Comparison of ENCODE assay signal across 1 cellular context in the genomic region with DNA sequence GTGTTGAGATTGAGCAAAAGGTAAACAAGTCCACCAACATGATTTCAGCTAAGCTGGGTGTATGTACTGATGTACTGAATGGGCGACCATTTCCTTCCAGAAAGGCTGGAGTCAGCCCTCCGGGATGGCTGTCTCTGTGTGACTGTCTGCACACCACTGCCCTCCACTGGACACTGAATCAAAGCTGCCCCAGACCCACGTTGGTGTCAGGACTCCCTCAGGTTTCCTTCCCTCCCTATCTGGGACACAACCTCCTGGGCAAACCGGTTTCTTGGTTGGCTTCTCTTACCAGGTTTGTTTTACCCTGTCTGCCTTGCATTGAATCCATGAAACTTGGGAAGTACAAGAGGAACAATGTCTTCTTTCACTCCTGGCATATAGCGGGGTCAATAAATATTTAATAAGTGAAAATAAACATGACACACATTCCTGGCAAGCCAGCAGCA.
TF ChIP-seq lines count a peak whose summit lies in the region.

No MANE protein-coding gene starts in this region.

TF ChIP-seq in HEK293, 187 proteins besides CTCF, POLR2A, EP300 and RAD21 (continued from another document and continues in another):
- TF ChIP-seq, protein P1, sequence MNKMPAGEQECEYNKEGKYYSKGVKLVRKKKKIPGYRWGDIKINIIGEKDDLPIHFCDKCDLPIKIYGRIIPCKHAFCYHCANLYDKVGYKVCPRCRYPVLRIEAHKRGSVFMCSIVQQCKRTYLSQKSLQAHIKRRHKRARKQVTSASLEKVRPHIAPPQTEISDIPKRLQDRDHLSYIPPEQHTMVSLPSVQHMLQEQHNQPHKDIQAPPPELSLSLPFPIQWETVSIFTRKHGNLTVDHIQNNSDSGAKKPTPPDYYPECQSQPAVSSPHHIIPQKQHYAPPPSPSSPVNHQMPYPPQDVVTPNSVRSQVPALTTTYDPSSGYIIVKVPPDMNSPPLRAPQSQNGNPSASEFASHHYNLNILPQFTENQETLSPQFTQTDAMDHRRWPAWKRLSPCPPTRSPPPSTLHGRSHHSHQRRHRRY (tag by site-specific recombination; IDR thresholded peaks at IDR 0.05): no peak
- no peak for TF ChIP-seq ZIC2 (tag by site-specific recombination; IDR thresholded peaks at IDR 0.05)
- peak; percentile 69; the same call in 1 of the 2 replicates for TF ChIP-seq ZNF221 (tag by site-specific recombination; IDR thresholded peaks at IDR 0.05; ENCODE audit: borderline replicate concordance)
- no peak for TF ChIP-seq ZNF837 (tag by site-specific recombination; IDR thresholded peaks at IDR 0.05)
- TF ChIP-seq ZNF610 (tag by site-specific recombination; IDR thresholded peaks at IDR 0.05; ENCODE audit: borderline replicate concordance): no peak; the same call in 1 of the 2 replicates
- no peak for TF ChIP-seq OSR2 (tag by site-specific recombination; IDR thresholded peaks at IDR 0.05)
- no peak for TF ChIP-seq GFI1B (tag by site-specific recombination; IDR thresholded peaks at IDR 0.05)
- TF ChIP-seq ZNF530 (tag by site-specific recombination; IDR thresholded peaks at IDR 0.05; ENCODE audit: low read depth): no peak
- 0 out of 2 replicates have a peak, but pooled peaks have one; percentile 45 for TF ChIP-seq ZNF184 (tag by site-specific recombination; IDR thresholded peaks at IDR 0.05)
- TF ChIP-seq, protein P2, sequence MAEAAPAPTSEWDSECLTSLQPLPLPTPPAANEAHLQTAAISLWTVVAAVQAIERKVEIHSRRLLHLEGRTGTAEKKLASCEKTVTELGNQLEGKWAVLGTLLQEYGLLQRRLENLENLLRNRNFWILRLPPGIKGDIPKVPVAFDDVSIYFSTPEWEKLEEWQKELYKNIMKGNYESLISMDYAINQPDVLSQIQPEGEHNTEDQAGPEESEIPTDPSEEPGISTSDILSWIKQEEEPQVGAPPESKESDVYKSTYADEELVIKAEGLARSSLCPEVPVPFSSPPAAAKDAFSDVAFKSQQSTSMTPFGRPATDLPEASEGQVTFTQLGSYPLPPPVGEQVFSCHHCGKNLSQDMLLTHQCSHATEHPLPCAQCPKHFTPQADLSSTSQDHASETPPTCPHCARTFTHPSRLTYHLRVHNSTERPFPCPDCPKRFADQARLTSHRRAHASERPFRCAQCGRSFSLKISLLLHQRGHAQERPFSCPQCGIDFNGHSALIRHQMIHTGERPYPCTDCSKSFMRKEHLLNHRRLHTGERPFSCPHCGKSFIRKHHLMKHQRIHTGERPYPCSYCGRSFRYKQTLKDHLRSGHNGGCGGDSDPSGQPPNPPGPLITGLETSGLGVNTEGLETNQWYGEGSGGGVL (tag by site-specific recombination; IDR thresholded peaks at IDR 0.05): no peak
- TF ChIP-seq ZNF626 (tag by site-specific recombination; IDR thresholded peaks at IDR 0.05): no peak
- TF ChIP-seq ZNF2 (tag by site-specific recombination; IDR thresholded peaks at IDR 0.05): peak; percentile 92
- TF ChIP-seq TRIM28 (IDR thresholded peaks at IDR 0.05; ENCODE audit: borderline replicate concordance, low read length): no peak
- TF ChIP-seq ZNF174 (tag by site-specific recombination; IDR thresholded peaks at IDR 0.05): no peak
- TF ChIP-seq ZNF654 (tag by site-specific recombination; IDR thresholded peaks at IDR 0.05; ENCODE audit: low read depth): peak; percentile 98
- TF ChIP-seq OVOL3 (tag by site-specific recombination; IDR thresholded peaks at IDR 0.05): no peak
- peak; percentile 18; the same call in 1 of the 2 replicates for TF ChIP-seq ZFHX2 (tag by site-specific recombination; conservative IDR thresholded peaks at IDR 0.05)
- TF ChIP-seq ZNF274 (IDR thresholded peaks at IDR 0.05; ENCODE audit: low read length): no peak
- no peak for TF ChIP-seq ZNF274 (tag by site-specific recombination; IDR thresholded peaks at IDR 0.05; ENCODE audit: borderline replicate concordance)
- TF ChIP-seq ZNF133 (tag by site-specific recombination; IDR thresholded peaks at IDR 0.05): no peak
- no peak for TF ChIP-seq ZNF48 (tag by site-specific recombination; IDR thresholded peaks at IDR 0.05)
- TF ChIP-seq ZSCAN16 (tag by site-specific recombination; IDR thresholded peaks at IDR 0.05): no peak
- no peak for TF ChIP-seq ZNF350 (tag by site-specific recombination; IDR thresholded peaks at IDR 0.05)
- TF ChIP-seq, protein P3, sequence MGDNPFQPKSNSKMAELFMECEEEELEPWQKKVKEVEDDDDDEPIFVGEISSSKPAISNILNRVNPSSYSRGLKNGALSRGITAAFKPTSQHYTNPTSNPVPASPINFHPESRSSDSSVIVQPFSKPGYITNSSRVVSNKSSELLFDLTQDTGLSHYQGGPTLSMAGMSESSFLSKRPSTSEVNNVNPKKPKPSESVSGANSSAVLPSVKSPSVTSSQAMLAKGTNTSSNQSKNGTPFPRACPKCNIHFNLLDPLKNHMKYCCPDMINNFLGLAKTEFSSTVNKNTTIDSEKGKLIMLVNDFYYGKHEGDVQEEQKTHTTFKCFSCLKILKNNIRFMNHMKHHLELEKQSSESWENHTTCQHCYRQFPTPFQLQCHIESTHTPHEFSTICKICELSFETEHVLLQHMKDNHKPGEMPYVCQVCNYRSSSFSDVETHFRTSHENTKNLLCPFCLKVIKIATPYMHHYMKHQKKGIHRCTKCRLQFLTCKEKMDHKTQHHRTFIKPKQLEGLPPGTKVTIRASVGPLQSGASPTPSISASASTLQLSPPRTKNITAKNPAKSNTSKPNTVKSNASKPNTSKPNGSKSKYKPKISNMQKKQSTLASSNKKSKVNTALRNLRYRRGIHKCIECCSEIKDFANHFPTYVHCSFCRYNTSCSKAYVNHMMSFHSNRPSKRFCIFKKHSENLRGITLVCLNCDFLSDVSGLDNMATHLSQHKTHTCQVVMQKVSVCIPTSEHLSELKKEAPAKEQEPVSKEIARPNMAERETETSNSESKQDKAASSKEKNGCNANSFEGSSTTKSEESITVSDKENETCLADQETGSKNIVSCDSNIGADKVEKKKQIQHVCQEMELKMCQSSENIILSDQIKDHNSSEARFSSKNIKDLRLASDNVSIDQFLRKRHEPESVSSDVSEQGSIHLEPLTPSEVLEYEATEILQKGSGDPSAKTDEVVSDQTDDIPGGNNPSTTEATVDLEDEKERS (tag by site-specific recombination; IDR thresholded peaks at IDR 0.05): 0 out of 2 replicates have a peak, but pooled peaks have one; percentile 34
- peak; percentile 62; the same call in 1 of the 2 replicates for TF ChIP-seq YY1 (tag by site-specific recombination; IDR thresholded peaks at IDR 0.05)
- TF ChIP-seq, protein P4, sequence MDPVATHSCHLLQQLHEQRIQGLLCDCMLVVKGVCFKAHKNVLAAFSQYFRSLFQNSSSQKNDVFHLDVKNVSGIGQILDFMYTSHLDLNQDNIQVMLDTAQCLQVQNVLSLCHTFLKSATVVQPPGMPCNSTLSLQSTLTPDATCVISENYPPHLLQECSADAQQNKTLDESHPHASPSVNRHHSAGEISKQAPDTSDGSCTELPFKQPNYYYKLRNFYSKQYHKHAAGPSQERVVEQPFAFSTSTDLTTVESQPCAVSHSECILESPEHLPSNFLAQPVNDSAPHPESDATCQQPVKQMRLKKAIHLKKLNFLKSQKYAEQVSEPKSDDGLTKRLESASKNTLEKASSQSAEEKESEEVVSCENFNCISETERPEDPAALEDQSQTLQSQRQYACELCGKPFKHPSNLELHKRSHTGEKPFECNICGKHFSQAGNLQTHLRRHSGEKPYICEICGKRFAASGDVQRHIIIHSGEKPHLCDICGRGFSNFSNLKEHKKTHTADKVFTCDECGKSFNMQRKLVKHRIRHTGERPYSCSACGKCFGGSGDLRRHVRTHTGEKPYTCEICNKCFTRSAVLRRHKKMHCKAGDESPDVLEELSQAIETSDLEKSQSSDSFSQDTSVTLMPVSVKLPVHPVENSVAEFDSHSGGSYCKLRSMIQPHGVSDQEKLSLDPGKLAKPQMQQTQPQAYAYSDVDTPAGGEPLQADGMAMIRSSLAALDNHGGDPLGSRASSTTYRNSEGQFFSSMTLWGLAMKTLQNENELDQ (tag by site-specific recombination; IDR thresholded peaks at IDR 0.05; ENCODE audit: low read depth): no peak
- no peak for TF ChIP-seq ZNF404 (tag by site-specific recombination; IDR thresholded peaks at IDR 0.05)
- no peak for TF ChIP-seq GLI4 (tag by site-specific recombination; IDR thresholded peaks at IDR 0.05)
- TF ChIP-seq ZNF768 (tag by site-specific recombination; IDR thresholded peaks at IDR 0.05): no peak; the same call in 1 of the 2 replicates
- no peak for TF ChIP-seq ZNF324 (tag by site-specific recombination; IDR thresholded peaks at IDR 0.05)
- TF ChIP-seq, protein P5, sequence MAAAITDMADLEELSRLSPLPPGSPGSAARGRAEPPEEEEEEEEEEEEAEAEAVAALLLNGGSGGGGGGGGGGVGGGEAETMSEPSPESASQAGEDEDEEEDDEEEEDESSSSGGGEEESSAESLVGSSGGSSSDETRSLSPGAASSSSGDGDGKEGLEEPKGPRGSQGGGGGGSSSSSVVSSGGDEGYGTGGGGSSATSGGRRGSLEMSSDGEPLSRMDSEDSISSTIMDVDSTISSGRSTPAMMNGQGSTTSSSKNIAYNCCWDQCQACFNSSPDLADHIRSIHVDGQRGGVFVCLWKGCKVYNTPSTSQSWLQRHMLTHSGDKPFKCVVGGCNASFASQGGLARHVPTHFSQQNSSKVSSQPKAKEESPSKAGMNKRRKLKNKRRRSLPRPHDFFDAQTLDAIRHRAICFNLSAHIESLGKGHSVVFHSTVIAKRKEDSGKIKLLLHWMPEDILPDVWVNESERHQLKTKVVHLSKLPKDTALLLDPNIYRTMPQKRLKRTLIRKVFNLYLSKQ (tag by site-specific recombination; IDR thresholded peaks at IDR 0.05; ENCODE audit: borderline replicate concordance): no peak
- TF ChIP-seq ZNF843 (tag by site-specific recombination; IDR thresholded peaks at IDR 0.05): 0 out of 2 replicates have a peak, but pooled peaks have one; percentile 35
- TF ChIP-seq ZNF341 (tag by site-specific recombination; IDR thresholded peaks at IDR 0.05; ENCODE audit: low read depth): peak; percentile 64; the same call in 1 of the 2 replicates
- no peak for TF ChIP-seq ZBTB7A (tag by site-specific recombination; IDR thresholded peaks at IDR 0.05; ENCODE audit: low read depth)
- no peak for TF ChIP-seq SALL2 (tag by site-specific recombination; IDR thresholded peaks at IDR 0.05; ENCODE audit: borderline replicate concordance)
- TF ChIP-seq, protein P6, sequence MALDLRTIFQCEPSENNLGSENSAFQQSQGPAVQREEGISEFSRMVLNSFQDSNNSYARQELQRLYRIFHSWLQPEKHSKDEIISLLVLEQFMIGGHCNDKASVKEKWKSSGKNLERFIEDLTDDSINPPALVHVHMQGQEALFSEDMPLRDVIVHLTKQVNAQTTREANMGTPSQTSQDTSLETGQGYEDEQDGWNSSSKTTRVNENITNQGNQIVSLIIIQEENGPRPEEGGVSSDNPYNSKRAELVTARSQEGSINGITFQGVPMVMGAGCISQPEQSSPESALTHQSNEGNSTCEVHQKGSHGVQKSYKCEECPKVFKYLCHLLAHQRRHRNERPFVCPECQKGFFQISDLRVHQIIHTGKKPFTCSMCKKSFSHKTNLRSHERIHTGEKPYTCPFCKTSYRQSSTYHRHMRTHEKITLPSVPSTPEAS (tag by site-specific recombination; IDR thresholded peaks at IDR 0.05): no peak
- TF ChIP-seq GLIS1 (tag by site-specific recombination; IDR thresholded peaks at IDR 0.05): peak; percentile 73
- TF ChIP-seq ZNF426 (tag by site-specific recombination; IDR thresholded peaks at IDR 0.05): no peak
- TF ChIP-seq ZNF596 (tag by site-specific recombination; IDR thresholded peaks at IDR 0.05): no peak
- no peak for TF ChIP-seq ZBTB20 (tag by site-specific recombination; IDR thresholded peaks at IDR 0.05)
- TF ChIP-seq MZF1 (tag by site-specific recombination; IDR thresholded peaks at IDR 0.05; ENCODE audit: borderline replicate concordance): no peak
- no peak for TF ChIP-seq FEZF1 (tag by site-specific recombination; IDR thresholded peaks at IDR 0.05)
- no peak for TF ChIP-seq ZNF529 (tag by site-specific recombination; IDR thresholded peaks at IDR 0.05; ENCODE audit: insufficient replicate concordance)
- TF ChIP-seq ZNF473 (tag by site-specific recombination; IDR thresholded peaks at IDR 0.05): no peak
- no peak for TF ChIP-seq ZNF121 (tag by site-specific recombination; IDR thresholded peaks at IDR 0.05)
- TF ChIP-seq HOXA7 (CRISPR knock-in tag; IDR thresholded peaks at IDR 0.05; ENCODE audit: borderline replicate concordance): no peak
- TF ChIP-seq, protein P7, sequence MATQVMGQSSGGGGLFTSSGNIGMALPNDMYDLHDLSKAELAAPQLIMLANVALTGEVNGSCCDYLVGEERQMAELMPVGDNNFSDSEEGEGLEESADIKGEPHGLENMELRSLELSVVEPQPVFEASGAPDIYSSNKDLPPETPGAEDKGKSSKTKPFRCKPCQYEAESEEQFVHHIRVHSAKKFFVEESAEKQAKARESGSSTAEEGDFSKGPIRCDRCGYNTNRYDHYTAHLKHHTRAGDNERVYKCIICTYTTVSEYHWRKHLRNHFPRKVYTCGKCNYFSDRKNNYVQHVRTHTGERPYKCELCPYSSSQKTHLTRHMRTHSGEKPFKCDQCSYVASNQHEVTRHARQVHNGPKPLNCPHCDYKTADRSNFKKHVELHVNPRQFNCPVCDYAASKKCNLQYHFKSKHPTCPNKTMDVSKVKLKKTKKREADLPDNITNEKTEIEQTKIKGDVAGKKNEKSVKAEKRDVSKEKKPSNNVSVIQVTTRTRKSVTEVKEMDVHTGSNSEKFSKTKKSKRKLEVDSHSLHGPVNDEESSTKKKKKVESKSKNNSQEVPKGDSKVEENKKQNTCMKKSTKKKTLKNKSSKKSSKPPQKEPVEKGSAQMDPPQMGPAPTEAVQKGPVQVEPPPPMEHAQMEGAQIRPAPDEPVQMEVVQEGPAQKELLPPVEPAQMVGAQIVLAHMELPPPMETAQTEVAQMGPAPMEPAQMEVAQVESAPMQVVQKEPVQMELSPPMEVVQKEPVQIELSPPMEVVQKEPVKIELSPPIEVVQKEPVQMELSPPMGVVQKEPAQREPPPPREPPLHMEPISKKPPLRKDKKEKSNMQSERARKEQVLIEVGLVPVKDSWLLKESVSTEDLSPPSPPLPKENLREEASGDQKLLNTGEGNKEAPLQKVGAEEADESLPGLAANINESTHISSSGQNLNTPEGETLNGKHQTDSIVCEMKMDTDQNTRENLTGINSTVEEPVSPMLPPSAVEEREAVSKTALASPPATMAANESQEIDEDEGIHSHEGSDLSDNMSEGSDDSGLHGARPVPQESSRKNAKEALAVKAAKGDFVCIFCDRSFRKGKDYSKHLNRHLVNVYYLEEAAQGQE (tag by site-specific recombination; IDR thresholded peaks at IDR 0.05): 0 out of 2 replicates have a peak, but pooled peaks have one; percentile 16
- TF ChIP-seq, protein P8, sequence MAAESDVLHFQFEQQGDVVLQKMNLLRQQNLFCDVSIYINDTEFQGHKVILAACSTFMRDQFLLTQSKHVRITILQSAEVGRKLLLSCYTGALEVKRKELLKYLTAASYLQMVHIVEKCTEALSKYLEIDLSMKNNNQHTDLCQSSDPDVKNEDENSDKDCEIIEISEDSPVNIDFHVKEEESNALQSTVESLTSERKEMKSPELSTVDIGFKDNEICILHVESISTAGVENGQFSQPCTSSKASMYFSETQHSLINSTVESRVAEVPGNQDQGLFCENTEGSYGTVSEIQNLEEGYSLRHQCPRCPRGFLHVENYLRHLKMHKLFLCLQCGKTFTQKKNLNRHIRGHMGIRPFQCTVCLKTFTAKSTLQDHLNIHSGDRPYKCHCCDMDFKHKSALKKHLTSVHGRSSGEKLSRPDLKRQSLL (tag by site-specific recombination; IDR thresholded peaks at IDR 0.05): no peak
- 0 out of 2 replicates have a peak, but pooled peaks have one; percentile 30 for TF ChIP-seq KLF8 (tag by site-specific recombination; IDR thresholded peaks at IDR 0.05)
